In genomic region chr6:36698871-36699271, GRCh38 we compare ENCODE assay signal across 25 cellular contexts. TPM values are rescaled to one million over a fixed set of nuclear protein-coding genes. Genes with fewer than 3 reads are reported as not detected.
DNase-seq lines count a peak whose midpoint lies in the region; ATAC-seq, FAIRE-seq and TF ChIP-seq lines count a peak whose summit lies in the region.
"Had no signal": no experiment of that assay in that cellular context is flagged by ENCODE, and none has a peak within 500 bp of the region (broad histone marks: within the 10 kb centered on the region; RNA-seq: fewer than 3 reads in every experiment).

No MANE protein-coding gene starts in this region.

- POLR2A ChIA-PET in K562 (lab: Yijun Ruan, JAX) = interaction anchor here (0.7 kb wide), 1 partner anchor 350 kb away, joined by 9 read pairs; no protein-coding TSS in a partner anchor

- H3K9me3 ChIP-seq in K562 (replicated peaks; ENCODE audit: control insufficient read depth, insufficient read depth, low read depth, low read length) (no peaks in the 10 kb centered on the region), neuronal stem cell (replicated peaks in 1 of 2; ENCODE audit: control insufficient read depth in 2 of 2, insufficient read depth in 1 of 2, low read depth in 1 of 2, low read length in 2 of 2) (no peaks in the 10 kb centered on the region)
- H3K9me3 ChIP-seq: Caco-2 had no signal

- no peak overlapping the region for H3K23ac ChIP-seq in neuronal stem cell (ENCODE audit: low read depth, low read length, poor library complexity)

- H3K4me1 ChIP-seq in K562 (replicated peaks in 1 of 2; ENCODE audit: control insufficient read depth in 2 of 2, insufficient read depth in 2 of 2, low read length in 2 of 2) (peaks cover 0 to 1% of the 10 kb centered on the region in 2 experiments; a peak in 2 of 5 replicates), neuronal stem cell (ENCODE audit: control insufficient read depth in 2 of 2, insufficient read depth in 1 of 2, low read depth in 1 of 2, low read length in 2 of 2) (no peaks in the 10 kb centered on the region)
- H3K4me1 ChIP-seq: Caco-2 had no signal

- H3K4ac ChIP-seq in neuronal stem cell (ENCODE audit: low read length) = no peak overlapping the region

- H3K36me3 ChIP-seq in K562 (ENCODE audit: control insufficient read depth, insufficient read depth, low read length) (no peaks in the 10 kb centered on the region), neuronal stem cell (replicated peaks in 1 of 2; ENCODE audit: control insufficient read depth in 2 of 2, insufficient read depth in 2 of 2, low read length in 2 of 2) (no peaks in the 10 kb centered on the region)
- H3K36me3 ChIP-seq: MG63 had no signal

- TF ChIP-seq POLR2A in K562 (conservative IDR thresholded peaks at IDR 0.05) = no peak

- H3K14ac ChIP-seq in neuronal stem cell (ENCODE audit: low read length) = peak overlapping the region; percentile 14

- no peak for FAIRE-seq in K562 (lab: Jason Lieb, UNC)
- FAIRE-seq in urothelium cell line (lab: Jason Lieb, UNC) = peak; percentile 92
- FAIRE-seq: G401.6, GM19239, HepG2 had no signal

- H3K27ac ChIP-seq in K562 (ENCODE audit: extremely low read depth, low read depth, low read length) (no peak overlapping the region), neuronal stem cell (replicated peaks; ENCODE audit: low read length) (no peak overlapping the region)
- H3K27ac ChIP-seq: GM23248 had no signal

- no peak overlapping the region for H3K18ac ChIP-seq in neuronal stem cell (ENCODE audit: low read length)

- H3K4me2 ChIP-seq in K562 (ENCODE audit: insufficient read depth, low read length) (no peak overlapping the region), neuronal stem cell (ENCODE audit: insufficient read depth, low read length, poor library complexity, severe bottlenecking) (no peak overlapping the region)

- H2BK15ac ChIP-seq in neuronal stem cell (ENCODE audit: low read length) = peak overlapping the region; percentile 68

- no peaks in the 10 kb centered on the region for H3K79me1 ChIP-seq in neuronal stem cell (ENCODE audit: low read depth, low read length)

- peaks cover 20 to 53% of the 10 kb centered on the region in 2 experiments for H3K27me3 ChIP-seq in K562 (ENCODE audit: control insufficient read depth in 2 of 2, insufficient read depth in 2 of 2, low read length in 2 of 2)
- peaks cover 0 to 26% (median 0%) of the 10 kb centered on the region in 3 experiments for H3K27me3 ChIP-seq in neuronal stem cell (ENCODE audit: control insufficient read depth in 3 of 3, insufficient read depth in 3 of 3, low read depth in 1 of 3, low read length in 3 of 3)
- H3K27me3 ChIP-seq: MG63 had no signal

- no peak overlapping the region for H4K91ac ChIP-seq in neuronal stem cell (ENCODE audit: low read depth, low read length, poor library complexity)

- DNase-seq in activated effector memory CD4-positive, alpha-beta T cell treated with anti-CD3 and anti-CD28 coated beads, Interleukin-2, amount 50 U/mL, for 16 hours = peak; percentile 58
- no peak for DNase-seq in activated effector memory CD4-positive, alpha-beta T cell treated with Interleukin-2 at 50 U/mL for 16 hours
- DNase-seq in K562 (ENCODE audit: extremely low read depth in 1 of 4, low spot score in 3 of 4) (no peak), neuronal stem cell (ENCODE audit: low spot score) (no peak), urothelium cell line (ENCODE audit: low spot score) (no peak)
- DNase-seq in activated CD4-positive, alpha-beta T cell treated with anti-CD3 and anti-CD28 coated beads for 4 hours = no peak
- DNase-seq: 8988T; CD4-positive, alpha-beta T cell; GM23248; HCEC 1CT; MG63; NCI-H1092; NCI-H1436 treated with DMSO at 0.1 percent for 48 hours; NCI-H2029; NCI-H345; NCI-H524 treated with DMSO at 0.1 percent for 48 hours; SIG-M5 had no signal

- peaks cover 2% of the 10 kb centered on the region for H3K9me1 ChIP-seq in K562 (ENCODE audit: control insufficient read depth, insufficient read depth, low read length)

- in situ Hi-C loops in K562 (cut with MboI) = no loop called here

- TF ChIP-seq EP300 in K562 (IDR thresholded peaks at IDR 0.05; ENCODE audit: low read length) = no peak

- H3K9ac ChIP-seq in K562 (ENCODE audit: insufficient read depth in 1 of 2, low read depth in 2 of 2, low read length in 2 of 2) (peak overlapping the region in 1 of 2 experiments; percentile 3; a peak in 2 of 4 replicates), neuronal stem cell (ENCODE audit: low read depth, low read length, poor library complexity) (no peak overlapping the region)
- H3K9ac ChIP-seq: GM23248 had no signal

- no TSS peak for BruUV-seq in K562 (replicated peaks; lab: Mats Ljungman, UMichigan)

- no peak overlapping the region for H2BK12ac ChIP-seq in neuronal stem cell (ENCODE audit: low read length)

- no peak for TF ChIP-seq CTCF in K562 (IDR thresholded peaks at IDR 0.05 in 2 of 3, conservative IDR thresholded peaks at IDR 0.05 in 1 of 3; ENCODE audit: insufficient read depth in 2 of 3, low read depth in 1 of 3, low read length in 3 of 3)

- 9% methylated on average over 8 of the region's 8 CpGs for WGBS in K562 (ENCODE audit: insufficient coverage, low coverage, missing lambda C conversion rate)
- no CpG with 5 or more reads among the region's 8 CpGs for WGBS in neuronal stem cell (ENCODE audit: extremely low coverage in 2 of 2, insufficient read length in 2 of 2, insufficient replicate concordance in 1 of 2), 2 donors

- ATAC-seq in K562 (no peak), HG03135 (IDR thresholded peaks at IDR 0.05; ENCODE audit: unreplicated experiment) (no peak), GM18868 (IDR thresholded peaks at IDR 0.05; ENCODE audit: unreplicated experiment) (no peak)
- ATAC-seq: HepG2 had no signal

- intact Hi-C loops in K562 (cut with micrococcal nuclease) = no loop called here

- peak overlapping the region; percentile 33 for H4K8ac ChIP-seq in neuronal stem cell (ENCODE audit: low read depth, low read length)

- no peak overlapping the region for H2BK120ac ChIP-seq in neuronal stem cell (ENCODE audit: low read depth, low read length)

- H2AFZ ChIP-seq in K562 (ENCODE audit: low read depth, low read length) (no peak overlapping the region), neuronal stem cell (ENCODE audit: low read length) (no peak overlapping the region)
- H2AFZ ChIP-seq: GM23248 had no signal

- H3K4me3 ChIP-seq in K562 (no peak overlapping the region), neuronal stem cell (ENCODE audit: low read length in 2 of 2) (no peak overlapping the region)
- H3K4me3 ChIP-seq: GM23248, MG63 had no signal

- TF ChIP-seq RAD21 in K562 (CRISPR knock-in tag; conservative IDR thresholded peaks at IDR 0.05 in 1 of 2, IDR thresholded peaks at IDR 0.05 in 1 of 2) = no peak

- H4K20me1 ChIP-seq in K562 (replicated peaks; ENCODE audit: control insufficient read depth, insufficient read depth, low read length) = peaks cover 6% of the 10 kb centered on the region; the same call in 1 of the 2 replicates

- CTCF ChIA-PET in K562 (lab: Yijun Ruan, JAX; ENCODE audit: low intra/inter-chr PET ratio) = no interaction called here

- no peaks in the 10 kb centered on the region for H3K79me2 ChIP-seq in K562 (ENCODE audit: control insufficient read depth, insufficient read depth, low read length)

- H2BK5ac ChIP-seq in neuronal stem cell (ENCODE audit: low read length) = no peak overlapping the region

- H2AK5ac ChIP-seq in neuronal stem cell (ENCODE audit: low read depth, low read length) = no peak overlapping the region

TF ChIP-seq in K562, 482 proteins besides CTCF, POLR2A, EP300 and RAD21 (continues in another document):
- no peak for TF ChIP-seq MYBL2 (IDR thresholded peaks at IDR 0.05; ENCODE audit: low read depth)
- 0 out of 2 replicates have a peak, but pooled peaks have one; percentile 26 for TF ChIP-seq MYBL2 (CRISPR knock-in tag; IDR thresholded peaks at IDR 0.05; ENCODE audit: borderline replicate concordance)

RNA-seq across cellular contexts. Expression of gene RAB44, which starts 1.2 kb away (rescaled TPM):
- total RNA-seq in K562 (2011; cell fraction: chromatin; rRNA removed; ENCODE audit: low replicate concordance) = not detected in 2 replicates
- total RNA-seq in K562 (2011; cell fraction: nucleolus; rRNA removed) = 0.17 TPM in 1 of 2 replicates, not detected in the other
- not detected in 2 replicates for total RNA-seq in K562 (2011; cell fraction: nucleoplasm; rRNA removed)
- not detected in 2 replicates for total RNA-seq in K562 (2014; rRNA removed)
- not detected in 2 replicates for total RNA-seq in K562 (2014; rRNA removed; fragmentation: Illumina TruSeq; extraction: Trizol)
- total RNA-seq in K562 (2015; rRNA removed; fragmentation: Illumina TruSeq; extraction: Trizol) = not detected in 2 replicates
- total RNA-seq in K562 (2021) = not detected in 2 replicates
- not detected in 2 replicates for polyA plus RNA-seq in K562 (2011; rRNA removed)
- polyA plus RNA-seq in K562 (2011; cell fraction: cytosol; rRNA removed) = not detected in 2 replicates
- polyA plus RNA-seq in K562 (2011; cell fraction: nucleus; rRNA removed) = not detected in 2 replicates
- polyA plus RNA-seq in K562 (2012) = 0.10 TPM in 1 of 2 replicates, not detected in the other
- polyA plus RNA-seq in K562 (2014; fragmentation: Illumina TruSeq; extraction: Trizol) = not detected in 2 replicates
- polyA plus RNA-seq in K562 (2014; fragmentation: Nextera tagmentation; extraction: Ambion mirVana) = not detected
- not detected in 2 replicates for polyA plus RNA-seq in K562 (2014; rRNA removed)
- polyA minus RNA-seq in K562 (2011; rRNA and poly(A)+ RNA removed) = not detected in 2 replicates
- not detected in 2 replicates for polyA minus RNA-seq in K562 (2011; cell fraction: cytosol; rRNA and poly(A)+ RNA removed)
- not detected in 2 replicates for polyA minus RNA-seq in K562 (2011; cell fraction: nucleus; rRNA and poly(A)+ RNA removed)
- 0.01 TPM for polyA plus RNA-seq in neuronal stem cell (2013, experiment 1 of 2)
- 0.01 TPM for polyA plus RNA-seq in neuronal stem cell (2013, experiment 2 of 2)
- total RNA-seq: Caco-2, GM23248, HepG2, RPMI7951 had no signal
- polyA plus RNA-seq: AG04450, GM23248, HepG2 had no signal

RNA-seq across cellular contexts. Expression of gene CDKN1A, which starts 20.4 kb away (rescaled TPM):
- 2.3 and 8.5 TPM in 2 replicates for total RNA-seq in K562 (2011; cell fraction: chromatin; rRNA removed; ENCODE audit: low replicate concordance)
- 6.4 and 8.2 TPM in 2 replicates for total RNA-seq in K562 (2011; cell fraction: nucleolus; rRNA removed)
- 5.9 and 9.0 TPM in 2 replicates for total RNA-seq in K562 (2011; cell fraction: nucleoplasm; rRNA removed)
- total RNA-seq in K562 (2014; rRNA removed) (5.1 and 5.6 TPM in 2 replicates), K562 (2014; rRNA removed; fragmentation: Illumina TruSeq; extraction: Trizol) (2.5 and 3.3 TPM in 2 replicates), K562 (2015; rRNA removed; fragmentation: Illumina TruSeq; extraction: Trizol) (2.1 TPM in 2 replicates), K562 (2021) (7.3 and 8.1 TPM in 2 replicates)
- polyA plus RNA-seq in K562 (2011; rRNA removed) (7.6 and 9.2 TPM in 2 replicates), K562 (2014; fragmentation: Illumina TruSeq; extraction: Trizol) (5.8 and 7.7 TPM in 2 replicates), K562 (2014; fragmentation: Nextera tagmentation; extraction: Ambion mirVana) (under 1 TPM; 0.25 to 0.49 TPM), K562 (2014; rRNA removed) (5.9 and 7.0 TPM in 2 replicates)
- 10.9 and 18.9 TPM in 2 replicates for polyA plus RNA-seq in K562 (2011; cell fraction: cytosol; rRNA removed)
- 9.1 and 12.7 TPM in 2 replicates for polyA plus RNA-seq in K562 (2011; cell fraction: nucleus; rRNA removed)
- 8.9 and 18.7 TPM in 2 replicates for polyA plus RNA-seq in K562 (2012)
- 2.5 and 3.7 TPM in 2 replicates for polyA minus RNA-seq in K562 (2011; rRNA and poly(A)+ RNA removed)
- 3.7 and 5.2 TPM in 2 replicates for polyA minus RNA-seq in K562 (2011; cell fraction: cytosol; rRNA and poly(A)+ RNA removed)
- 3.1 and 4.0 TPM in 2 replicates for polyA minus RNA-seq in K562 (2011; cell fraction: nucleus; rRNA and poly(A)+ RNA removed)
- 54.0 TPM for polyA plus RNA-seq in neuronal stem cell (2013, experiment 1 of 2)
- polyA plus RNA-seq in neuronal stem cell (2013, experiment 2 of 2) = 53.5 TPM
